ENCODE assay signal across 8 cellular contexts in genomic region chr13:51451467-51452390, GRCh38. TPM values are rescaled to one million over a fixed set of nuclear protein-coding genes. Genes with fewer than 3 reads are reported as not detected.
A peak's percentile ranks its signal among the peaks of the same experiment; 100 is the strongest.
DNase-seq lines count a peak whose midpoint lies in the region; ATAC-seq, FAIRE-seq and TF ChIP-seq lines count a peak whose summit lies in the region.

No MANE protein-coding gene starts in this region.

- peaks cover 41% of the 10 kb centered on the region for H3K4me1 Mint-ChIP-seq in activated naive CD8-positive, alpha-beta T cell (ENCODE audit: low read depth)

- H3K27ac ChIP-seq in GM23248 (peak overlapping the region; percentile 93), pancreas (peak overlapping the region; percentile 95 to 99 (median 98)), thyroid gland (peak overlapping the region; percentile 99 to 100 (median 99))

- TF ChIP-seq CTCF in pancreas (IDR thresholded peaks at IDR 0.05), result no peak
- TF ChIP-seq CTCF in thyroid gland (IDR thresholded peaks at IDR 0.05), result no peak

- no peaks in the 10 kb centered on the region for H3K27me3 Mint-ChIP-seq in activated naive CD8-positive, alpha-beta T cell

- peaks cover 21% of the 10 kb centered on the region for H3K36me3 Mint-ChIP-seq in activated naive CD8-positive, alpha-beta T cell

- no peaks in the 10 kb centered on the region for H3K27me3 ChIP-seq in GM23248 (replicated peaks; ENCODE audit: insufficient read depth)
- no peaks in the 10 kb centered on the region for H3K27me3 ChIP-seq in MG63
- H3K27me3 ChIP-seq in pancreas, result no peaks in the 10 kb centered on the region
- H3K27me3 ChIP-seq in thyroid gland, result no peaks in the 10 kb centered on the region

- H3K9me3 ChIP-seq in GM23248 (ENCODE audit: low read depth) (no peaks in the 10 kb centered on the region), MG63 (no peaks in the 10 kb centered on the region), pancreas (no peaks in the 10 kb centered on the region), thyroid gland (no peaks in the 10 kb centered on the region)

- TF ChIP-seq POLR2A in thyroid gland (IDR thresholded peaks at IDR 0.05), result peak in 1 of 2 donors; percentile 74

- intact Hi-C loops in Right ventricle myocardium inferior (cut with DNase I), result loop anchor here (2.0 to 5.0 kb wide), 2 partner anchors 281 to 351 kb away; no protein-coding TSS in a partner anchor
- intact Hi-C loops in pancreas (cut with DNase I), result loop anchor here in 2 of 3 donors (5.0 to 10.0 kb wide), 3 partner anchors 131 to 283 kb away; partner anchors contain the start of gene WDFY2 (in 2 of the 2)
- intact Hi-C loops in thyroid gland (cut with DNase I), result loop anchor here (5.0 kb wide), 1 partner anchor 356 kb away; no protein-coding TSS in a partner anchor

- H3K9ac ChIP-seq in GM23248, result peak overlapping the region; percentile 98

- H3K4me3 ChIP-seq in GM23248, result peak overlapping the region; percentile 87
- peak overlapping the region; percentile 83 for H3K4me3 ChIP-seq in MG63
- peak overlapping the region; percentile 90 to 94 (median 91) for H3K4me3 ChIP-seq in pancreas
- peak overlapping the region; percentile 51 to 93 (median 77) for H3K4me3 ChIP-seq in thyroid gland (replicated peaks in 1 of 3)

- no peaks in the 10 kb centered on the region for H4K20me1 ChIP-seq in GM23248 (ENCODE audit: insufficient read depth)

- no peak for FAIRE-seq in pancreas (lab: Jason Lieb, UNC)

- H3K4me3 Mint-ChIP-seq in activated naive CD8-positive, alpha-beta T cell, result peak overlapping the region; percentile 94

- H3K27ac Mint-ChIP-seq in activated naive CD8-positive, alpha-beta T cell, result peak overlapping the region; percentile 92

- in situ Hi-C loops in GM23248 (cut with MboI), result no loop called here

- peak overlapping the region; percentile 85 for H2AFZ ChIP-seq in GM23248

- WGBS in GM23248 (ENCODE audit: low coverage in 1 of 2, low lambda C conversion rate in 2 of 2, missing lambda C conversion rate in 2 of 2), 2 experiments, result 1% methylated on average over 27 to 67 of the region's 99 CpGs
- 1% methylated on average over 62 to 99 of the region's 99 CpGs for WGBS in pancreas, 2 donors
- WGBS in thyroid gland, 2 donors, result 2% methylated on average over 44 to 51 of the region's 99 CpGs

- H3K79me2 ChIP-seq in GM23248 (ENCODE audit: insufficient read depth), result peaks cover 58% of the 10 kb centered on the region

- peak overlapping the region; percentile 96 for H3K4me2 ChIP-seq in GM23248 (ENCODE audit: unreplicated experiment)

- H3K9me2 ChIP-seq in GM23248 (ENCODE audit: insufficient read depth), result no peaks in the 10 kb centered on the region

- DNase-seq in EH (ENCODE audit: low read depth) (peak; percentile 80), GM23248 (peak; percentile 83), MG63 (peak; percentile 71), Right ventricle myocardium inferior (ENCODE audit: missing footprints) (peak; percentile 94), pancreas (peak; percentile 83 to 93 (median 86)), thyroid gland (peak; percentile 85 to 86)

- ATAC-seq in SK-N-SH treated with all-trans-retinoic acid at 6 μM for 48 hours, result peak; percentile 45
- ATAC-seq in Right ventricle myocardium inferior, result peak; percentile 25
- peak; percentile 14 to 49 (median 18) for ATAC-seq in pancreas

- H3K4me1 ChIP-seq in GM23248 (ENCODE audit: insufficient read depth) (peaks cover 26% of the 10 kb centered on the region), pancreas (peaks cover 11 to 31% (median 26%) of the 10 kb centered on the region in 3 donors), thyroid gland (peaks cover 6 to 11% of the 10 kb centered on the region in 2 donors)

- H3K36me3 ChIP-seq in GM23248 (ENCODE audit: low read depth), result peaks cover 23% of the 10 kb centered on the region
- peaks cover 66% of the 10 kb centered on the region for H3K36me3 ChIP-seq in MG63
- peaks cover 0 to 16% (median 5%) of the 10 kb centered on the region in 3 donors for H3K36me3 ChIP-seq in pancreas
- H3K36me3 ChIP-seq in thyroid gland, result peaks cover 0 to 6% of the 10 kb centered on the region in 2 donors

- H3F3A ChIP-seq in GM23248 (ENCODE audit: insufficient read depth), result peaks cover 17% of the 10 kb centered on the region; the same call in 1 of the 2 replicates

- H3K9me3 Mint-ChIP-seq in activated naive CD8-positive, alpha-beta T cell (ENCODE audit: low read depth), result no peaks in the 10 kb centered on the region

TF ChIP-seq in SK-N-SH treated with all-trans-retinoic acid at 6 μM for 48 hours, 23 proteins besides CTCF, POLR2A, EP300 and RAD21:
- TF ChIP-seq ZFP3 (CRISPR knock-in tag; IDR thresholded peaks at IDR 0.05) (no peak), PATZ1 (CRISPR knock-in tag; IDR thresholded peaks at IDR 0.05; ENCODE audit: borderline replicate concordance) (no peak), CSRNP3 (CRISPR knock-in tag; IDR thresholded peaks at IDR 0.05) (no peak), ZC3H10 (CRISPR knock-in tag; IDR thresholded peaks at IDR 0.05) (no peak)

RNA-seq across cellular contexts. Expression of gene INTS6, which starts 1.1 kb away (rescaled TPM):
- 35.2 and 59.4 TPM in 2 replicates for total RNA-seq in GM23248 (2014; rRNA removed; shearing (Covaris generic))
- polyA plus RNA-seq in GM23248 (2016; fragmentation: Nextera tagmentation; extraction: Ambion mirVana) (15.8 and 18.2 TPM in 2 replicates), pancreas (10 to 100 TPM; 10.9 to 11.4 TPM)
- total RNA-seq in MG63 (2014; rRNA removed; shearing (Covaris generic); ENCODE audit: low replicate concordance), result 15.6 and 22.6 TPM in 2 replicates
- total RNA-seq in Right ventricle myocardium inferior (22.7 TPM), pancreas (10 to 100 TPM; 23.7 to 44.8 (median 29.7) TPM), thyroid gland (10 to 100 TPM; 42.1 to 53.7 (median 45.4) TPM)

Comparison
In these comparisons a context has a peak if more than half of its experiments do, and no peak if none do; other contexts are left out.
1. Peak in every context shown above with its lines: DNase-seq, ATAC-seq, H3K4me3 ChIP-seq and H3K27ac ChIP-seq.